ENCODE assay signal across 22 cellular contexts in the genomic region with DNA sequence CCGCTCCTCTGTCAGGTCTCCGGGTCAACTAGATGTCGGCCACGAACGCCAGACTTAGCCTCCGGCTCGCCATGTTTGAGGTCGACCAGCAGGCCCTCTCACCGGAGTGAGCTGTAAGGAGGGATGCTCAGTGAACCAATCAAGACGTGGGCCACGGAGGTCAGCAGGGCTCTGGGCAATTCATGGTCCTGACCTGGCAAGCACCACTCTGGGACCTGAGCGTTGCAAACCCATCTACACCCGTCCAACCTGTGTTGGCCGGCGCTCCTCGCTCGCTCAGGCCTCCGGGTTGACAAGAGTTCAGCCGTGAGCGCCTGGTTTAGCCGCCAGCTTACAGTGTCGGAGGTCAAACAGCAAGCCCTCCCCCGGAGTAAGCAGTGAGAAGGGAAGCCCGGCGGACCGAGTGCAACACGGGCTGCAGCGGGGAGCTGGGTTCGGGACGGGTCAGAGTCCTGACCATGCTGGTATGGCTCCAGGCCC.
"Had no signal": no experiment of that assay in that cellular context is flagged by ENCODE, and none has a peak within 500 bp of the region (broad histone marks: within the 10 kb centered on the region; RNA-seq: fewer than 3 reads in every experiment).

No MANE protein-coding gene starts in this region.

- H3K36me3 ChIP-seq: esophagus squamous epithelium, heart right ventricle, left lung, lower lobe of right lung had no signal

- H3K4me3 ChIP-seq: coronary artery, dorsolateral prefrontal cortex, esophagus squamous epithelium, heart right ventricle, left lung, lower lobe of right lung, mucosa of descending colon had no signal

- H3K4me3 Mint-ChIP-seq: immature natural killer cell, mesothelial cell of epicardium, naive B cell had no signal

- H3K27ac ChIP-seq: coronary artery, dorsolateral prefrontal cortex, esophagus squamous epithelium, foreskin keratinocyte, heart right ventricle, left lung, lower lobe of right lung had no signal

- DNase-seq: cerebellar nuclear complex; dermis blood vessel endothelial cell; dorsolateral prefrontal cortex; effector CD4-positive, alpha-beta T cell; effector memory CD4-positive, alpha-beta T cell; esophagus squamous epithelium; foreskin keratinocyte; glutamatergic neuron; head of caudate nucleus; heart right ventricle; hippocampal formation; immature natural killer cell; islet precursor cell; left cardiac atrium; left ventricle myocardium superior; lower lobe of right lung; mesenchymal stem cell; naive B cell had no signal

- H3K4me1 Mint-ChIP-seq: immature natural killer cell, mesothelial cell of epicardium, naive B cell had no signal

- H3K27me3 ChIP-seq: dorsolateral prefrontal cortex, esophagus squamous epithelium, foreskin keratinocyte, heart right ventricle, left lung had no signal

- H3K27me3 Mint-ChIP-seq: naive B cell had no signal

- H3K27ac Mint-ChIP-seq: immature natural killer cell, mesothelial cell of epicardium, naive B cell had no signal

- ATAC-seq: foreskin keratinocyte, heart right ventricle, left cardiac atrium, left lung, left ventricle myocardium superior, mucosa of descending colon had no signal

- H3K4me1 ChIP-seq: esophagus squamous epithelium, foreskin keratinocyte, heart right ventricle, left lung, lower lobe of right lung had no signal
